8 cellular contexts compared by ENCODE assay signal in genomic region chr6:26216886-26217713, GRCh38.
DNase-seq lines count a peak whose midpoint lies in the region; ATAC-seq lines count a peak whose summit lies in the region.

No MANE protein-coding gene starts in this region.

- intact Hi-C loops in Right ventricle myocardium inferior (cut with DNase I) (loop anchor here (1.0 kb wide), 1 partner anchor 13 kb away; a partner anchor contains a TSS), posterior vena cava (cut with DNase I) (no loop called here)

- ATAC-seq in HG03432 (IDR thresholded peaks at IDR 0.05; ENCODE audit: unreplicated experiment), result peak; percentile 49
- peak; percentile 82 for ATAC-seq in Right ventricle myocardium inferior
- no peak for ATAC-seq in GM18873 (IDR thresholded peaks at IDR 0.05; ENCODE audit: low FRiP score, unreplicated experiment)

- DNase-seq in NCI-H748 (lab: John Stamatoyannopoulos, UW; ENCODE audit: unreplicated experiment), result peak; percentile 98
- DNase-seq in NCI-H748 treated with DMSO at 0.1 percent for 48 hours (lab: John Stamatoyannopoulos, UW), result no peak
- peak; percentile 92 for DNase-seq in RKO (ENCODE audit: low spot score)
- peak; percentile 72 for DNase-seq in activated naive CD4-positive, alpha-beta T cell treated with Interleukin-2 at 50 U/mL for 16 hours
- DNase-seq in Right ventricle myocardium inferior (ENCODE audit: missing footprints), result peak; percentile 89
- DNase-seq in posterior vena cava (ENCODE audit: low spot score), result peak; percentile 96
